In the genomic region with DNA sequence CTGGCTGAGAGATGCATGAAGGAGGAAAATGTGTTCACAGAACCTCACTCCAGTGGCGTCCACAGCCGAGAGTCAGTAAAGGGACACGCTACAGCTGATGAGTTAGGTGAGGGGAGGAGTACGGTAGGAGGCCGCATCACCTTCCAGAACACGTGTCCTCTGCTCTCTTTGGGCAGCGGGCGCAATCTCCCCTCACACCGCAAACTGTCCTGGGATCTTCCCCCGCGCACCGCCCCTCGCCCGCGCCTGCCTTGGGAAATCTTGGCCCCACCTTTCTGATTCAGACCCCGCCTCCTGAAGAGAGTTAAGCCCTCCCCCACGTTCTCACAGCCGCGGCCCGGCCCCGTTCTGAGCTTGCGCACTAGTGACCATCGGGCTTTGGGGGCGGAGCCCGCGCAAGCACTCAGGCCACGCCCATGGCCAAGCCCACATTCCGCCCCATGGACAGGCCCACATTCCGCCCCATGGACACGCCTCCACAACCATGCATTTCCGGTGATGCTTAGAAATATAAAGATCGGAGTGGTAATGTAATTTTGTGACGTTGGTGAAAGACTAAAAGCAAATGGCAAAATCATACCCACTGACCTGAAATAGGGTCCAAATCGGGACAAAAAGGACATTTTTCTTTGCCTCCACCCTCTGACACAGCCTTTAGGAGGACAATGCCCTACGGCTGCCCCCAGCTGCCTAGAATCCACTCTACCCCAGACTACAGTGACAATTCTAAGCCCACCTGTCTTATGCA, we compare ENCODE assay signal across 8 cellular contexts. TPM values are rescaled to one million over a fixed set of nuclear protein-coding genes. Genes with fewer than 3 reads are reported as not detected.
DNase-seq lines count a peak whose midpoint lies in the region; ATAC-seq and TF ChIP-seq lines count a peak whose summit lies in the region.

No MANE protein-coding gene starts in this region.

- H3K27me3 ChIP-seq in lung (ENCODE audit: control insufficient read depth, insufficient read depth): no peaks in the 10 kb centered on the region

- H3K4me3 ChIP-seq in lung: peak overlapping the region; percentile 24

- H3K4me1 ChIP-seq in lung (ENCODE audit: control insufficient read depth in 2 of 2, insufficient read depth in 2 of 2, low read length in 2 of 2): no peaks in the 10 kb centered on the region

- H3K9me3 ChIP-seq in lung (ENCODE audit: control insufficient read depth in 2 of 2, insufficient read depth in 1 of 2, low read length in 1 of 2): peaks cover 0 to 2% of the 10 kb centered on the region in 2 donors

- H3K27ac ChIP-seq in C4-2B: peak overlapping the region; percentile 39
- H3K27ac ChIP-seq in lung (ENCODE audit: low read depth in 1 of 2, low read length in 1 of 2): peak overlapping the region in 1 of 2 donors; percentile 45

- DNase-seq in HK-2 (ENCODE audit: unreplicated experiment): peak; percentile 93
- peak; percentile 91 for DNase-seq in NCI-H82 treated with DMSO at 0.1 percent for 48 hours (lab: John Stamatoyannopoulos, UW; ENCODE audit: unreplicated experiment)
- DNase-seq in activated CD8-positive, alpha-beta memory T cell treated with anti-CD3 and anti-CD28 coated beads for 1 hour (ENCODE audit: extremely low read depth in 1 of 2, low read depth in 1 of 2): peak; percentile 70 to 71
- peak; percentile 79 for DNase-seq in effector CD4-positive, alpha-beta T cell
- peak; percentile 86 for DNase-seq in lung (ENCODE audit: low spot score)
- peak; percentile 58 to 77 (median 75) for DNase-seq in stimulated activated CD4-positive, alpha-beta T cell treated with anti-CD3 and anti-CD28 coated beads, TNF-alpha, amount 100 ng/mL, for 1 hour (ENCODE audit: low read depth in 3 of 3, low spot score in 1 of 3)

- H3K36me3 ChIP-seq in lung (ENCODE audit: control insufficient read depth in 2 of 2, insufficient read depth in 2 of 2, low read length in 2 of 2): no peaks in the 10 kb centered on the region

- ATAC-seq in GM19455 (IDR thresholded peaks at IDR 0.05; ENCODE audit: unreplicated experiment) (peak; percentile 95), lung (ENCODE audit: insufficient read depth, low FRiP score) (peak; percentile 94)

- TF ChIP-seq CTCF in C4-2B (conservative IDR thresholded peaks at IDR 0.05): no peak
- TF ChIP-seq CTCF in lung (IDR thresholded peaks at IDR 0.05; ENCODE audit: control extremely low read depth, extremely low read depth): no peak

- 0 to 30% methylated on average over 27 to 35 of the region's 35 CpGs for WGBS in lung, 2 donors

RNA-seq across cellular contexts. Expression of gene SMIM10, which starts 13.3 kb away (rescaled TPM):
- 1 to 10 TPM; 4.0 to 5.7 TPM for total RNA-seq in lung
- 1 to 10 TPM; 5.7 to 6.6 TPM for polyA plus RNA-seq in lung

RNA-seq across cellular contexts. Expression of gene RTL8B, which starts 18.3 kb away (rescaled TPM):
- 10 to 100 TPM in 1 of 2 donors, 1 to 10 TPM in 1; 8.2 to 19.4 TPM for total RNA-seq in lung
- 10 to 100 TPM; 11.8 to 17.3 TPM for polyA plus RNA-seq in lung

RNA-seq across cellular contexts. Expression of gene RTL8C, which starts 28.1 kb away (rescaled TPM):
- 100 to 1,000 TPM in 1 of 2 donors, 10 to 100 TPM in 1; 35.8 to 116 TPM for total RNA-seq in lung
- polyA plus RNA-seq in lung: 10 to 100 TPM; 78.5 to 95.5 TPM

RNA-seq across cellular contexts. Expression of gene RTL8A, which starts 47.9 kb away (rescaled TPM):
- total RNA-seq in lung: 10 to 100 TPM; 14.6 to 39.1 TPM
- polyA plus RNA-seq in lung: 100 to 1,000 TPM in 1 of 2 donors, 10 to 100 TPM in 1; 56.3 to 142 TPM
